Comparison of ENCODE assay signal across 8 cellular contexts in the genomic region with DNA sequence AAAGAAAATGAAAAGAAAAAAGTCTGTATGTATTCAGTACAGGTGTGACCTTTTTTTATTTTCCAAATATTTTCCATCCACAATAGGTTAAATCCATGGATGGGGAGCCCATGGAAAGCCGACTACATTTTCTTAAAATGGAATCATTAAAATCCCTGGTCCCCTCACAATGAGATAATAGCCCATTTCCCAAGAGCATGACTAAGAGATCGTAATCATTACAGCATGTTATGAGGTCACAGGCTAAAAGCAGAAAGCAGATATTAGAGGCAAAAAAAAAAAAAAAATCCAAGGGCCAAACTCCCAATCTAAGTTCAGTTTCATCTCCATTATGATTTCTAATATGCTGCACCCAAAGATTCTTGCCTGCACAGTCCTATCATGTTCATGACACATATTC.
DNase-seq lines count a peak whose midpoint lies in the region; ATAC-seq and TF ChIP-seq lines count a peak whose summit lies in the region.

No MANE protein-coding gene starts in this region.

- H3K4me3 ChIP-seq in Loucy (ENCODE audit: low read length, poor library complexity, severe bottlenecking) (peak overlapping the region; percentile 98), muscle layer of duodenum (ENCODE audit: low read depth in 1 of 2, low read length in 2 of 2) (no peak overlapping the region)

- peaks cover 15% of the 10 kb centered on the region for H3F3A ChIP-seq in Loucy (ENCODE audit: low read depth)

- no peaks in the 10 kb centered on the region for H3K9me3 Mint-ChIP-seq in activated naive CD8-positive, alpha-beta T cell treated with anti-CD3 and anti-CD28 coated beads, Interleukin-2, amount 50 U/mL, for 24 hours

- peak overlapping the region; percentile 95 for H3K27ac ChIP-seq in muscle layer of duodenum (ENCODE audit: low read length)

- H3K9ac ChIP-seq in Loucy (ENCODE audit: low read depth, low read length, poor library complexity, severe bottlenecking), result peak overlapping the region; percentile 90

- peaks cover 45% of the 10 kb centered on the region for H4K20me1 ChIP-seq in Loucy (ENCODE audit: insufficient read depth, low read length, poor library complexity, severe bottlenecking)

- H3K36me3 Mint-ChIP-seq in activated naive CD8-positive, alpha-beta T cell treated with anti-CD3 and anti-CD28 coated beads, Interleukin-2, amount 50 U/mL, for 24 hours (ENCODE audit: low read depth), result peaks cover 7% of the 10 kb centered on the region

- no peaks in the 10 kb centered on the region for H3K36me3 ChIP-seq in Loucy (ENCODE audit: insufficient read depth, low read length)
- no peaks in the 10 kb centered on the region for H3K36me3 ChIP-seq in muscle layer of duodenum (ENCODE audit: control insufficient read depth in 1 of 2, insufficient read depth in 2 of 2, low read length in 2 of 2)

- TF ChIP-seq CTCF in Loucy (conservative IDR thresholded peaks at IDR 0.05; ENCODE audit: low read length), result no peak

- H3K27me3 Mint-ChIP-seq in activated naive CD8-positive, alpha-beta T cell treated with anti-CD3 and anti-CD28 coated beads, Interleukin-2, amount 50 U/mL, for 24 hours, result no peaks in the 10 kb centered on the region

- no peak overlapping the region for H2AFZ ChIP-seq in Loucy (ENCODE audit: low read length)

- peak overlapping the region; percentile 83 for H3K4me2 ChIP-seq in Loucy (ENCODE audit: low read depth, low read length, poor library complexity, severe bottlenecking)

- DNase-seq in COLO829 (ENCODE audit: low spot score), result peak; percentile 29
- no peak for DNase-seq in activated naive CD8-positive, alpha-beta T cell treated with anti-CD3 and anti-CD28 coated beads, Interleukin-2, amount 50 U/mL, for 24 hours
- no peak for DNase-seq in GM19238 (ENCODE audit: insufficient read length, low spot score)
- DNase-seq in NCI-H1092 (lab: John Stamatoyannopoulos, UW), result no peak

- H3K27me3 ChIP-seq in Loucy (ENCODE audit: insufficient read depth, low read length, poor library complexity, severe bottlenecking) (no peaks in the 10 kb centered on the region), muscle layer of duodenum (ENCODE audit: low read depth, low read length) (no peaks in the 10 kb centered on the region)

- H3K79me2 ChIP-seq in Loucy (ENCODE audit: insufficient read depth, low read length), result peaks cover 94% of the 10 kb centered on the region

- H3K4me1 ChIP-seq in Loucy (ENCODE audit: insufficient read depth, low read length, poor library complexity, severe bottlenecking) (peaks cover 82% of the 10 kb centered on the region), muscle layer of duodenum (ENCODE audit: control insufficient read depth in 1 of 2, insufficient read depth in 2 of 2, low read length in 2 of 2) (peaks cover 18 to 35% of the 10 kb centered on the region in 2 donors)

- peak overlapping the region; percentile 91 for H3K4me3 Mint-ChIP-seq in activated naive CD8-positive, alpha-beta T cell treated with anti-CD3 and anti-CD28 coated beads, Interleukin-2, amount 50 U/mL, for 24 hours

- H3K9me3 ChIP-seq in Loucy (ENCODE audit: insufficient read depth, low read depth, low read length) (no peaks in the 10 kb centered on the region), muscle layer of duodenum (ENCODE audit: control insufficient read depth in 1 of 2, low read length in 2 of 2) (no peaks in the 10 kb centered on the region)

- H3K27ac Mint-ChIP-seq in activated naive CD8-positive, alpha-beta T cell treated with anti-CD3 and anti-CD28 coated beads, Interleukin-2, amount 50 U/mL, for 24 hours, result peak overlapping the region; percentile 95

- H3K4me1 Mint-ChIP-seq in activated naive CD8-positive, alpha-beta T cell treated with anti-CD3 and anti-CD28 coated beads, Interleukin-2, amount 50 U/mL, for 24 hours, result peaks cover 93% of the 10 kb centered on the region

- no peak for ATAC-seq in activated naive CD8-positive, alpha-beta T cell treated with anti-CD3 and anti-CD28 coated beads, Interleukin-2, amount 50 U/mL, for 24 hours
- ATAC-seq in GM21529 (IDR thresholded peaks at IDR 0.05; ENCODE audit: unreplicated experiment), result no peak
- no peak for ATAC-seq in HG03521 (IDR thresholded peaks at IDR 0.05; ENCODE audit: unreplicated experiment)

- H3K9me2 ChIP-seq in Loucy (replicated peaks; ENCODE audit: low read depth, low read length), result no peaks in the 10 kb centered on the region
